ENCODE assay signal across 13 cellular contexts in genomic region chr12:115370650-115371049, GRCh38.
DNase-seq lines count a peak whose midpoint lies in the region; ATAC-seq and TF ChIP-seq lines count a peak whose summit lies in the region.
"Had no signal": no experiment of that assay in that cellular context is flagged by ENCODE, and none has a peak within 500 bp of the region (broad histone marks: within the 10 kb centered on the region; RNA-seq: fewer than 3 reads in every experiment).

No MANE protein-coding gene starts in this region.

- no peak overlapping the region for H2BK120ac ChIP-seq in mesendoderm (ENCODE audit: low read depth, low read length)

- no peak overlapping the region for H2AK5ac ChIP-seq in mesendoderm (ENCODE audit: low read length)

- H3K79me2 ChIP-seq in mesendoderm (ENCODE audit: control insufficient read depth, insufficient read depth, low read length) = no peaks in the 10 kb centered on the region
- no peaks in the 10 kb centered on the region for H3K79me2 ChIP-seq in smooth muscle cell (ENCODE audit: low read depth)

- TF ChIP-seq EP300 in esophagus muscularis mucosa (IDR thresholded peaks at IDR 0.05) = no peak

- H3K23ac ChIP-seq in mesendoderm (ENCODE audit: low read length) = no peak overlapping the region

- no peak overlapping the region for H3K4ac ChIP-seq in mesendoderm (ENCODE audit: low read depth, low read length)

- peaks cover 24% of the 10 kb centered on the region for H3F3A ChIP-seq in smooth muscle cell (ENCODE audit: low read depth)

- no peaks in the 10 kb centered on the region for H3K79me1 ChIP-seq in mesendoderm (ENCODE audit: low read length)

- no peak overlapping the region for H4K5ac ChIP-seq in mesendoderm (ENCODE audit: low read length)

- no peak for ATAC-seq in left lobe of liver
- ATAC-seq in GM21381 (IDR thresholded peaks at IDR 0.05; ENCODE audit: unreplicated experiment) = no peak

- H3K4me2 ChIP-seq in mesendoderm (ENCODE audit: low read length) = no peak overlapping the region
- H3K4me2 ChIP-seq in smooth muscle cell = peak overlapping the region; percentile 50
- H3K4me2 ChIP-seq: BLaER1 treated with 17β-estradiol and CSF1 and Interleukin-3, amounts not matched to agents 10 nM and 100 nM had no signal

- H2BK5ac ChIP-seq in mesendoderm (ENCODE audit: low read length) = no peak overlapping the region

- no peaks in the 10 kb centered on the region for H4K20me1 ChIP-seq in smooth muscle cell (ENCODE audit: low read depth)
- H4K20me1 ChIP-seq: BLaER1 treated with 17β-estradiol and CSF1 and Interleukin-3, amounts not matched to agents 10 nM and 100 nM had no signal

- H2AFZ ChIP-seq in smooth muscle cell (ENCODE audit: low read depth) = no peak overlapping the region

- H3K27ac ChIP-seq in esophagus muscularis mucosa (replicated peaks in 1 of 4) = no peak overlapping the region
- no peak overlapping the region for H3K27ac ChIP-seq in mesendoderm (ENCODE audit: low read depth, low read length)
- H3K27ac ChIP-seq in smooth muscle cell (ENCODE audit: low read depth) = peak overlapping the region; percentile 67
- H3K27ac ChIP-seq: BLaER1 treated with 17β-estradiol and CSF1 and Interleukin-3, amounts not matched to agents 10 nM and 100 nM had no signal

- no peak overlapping the region for H3K18ac ChIP-seq in mesendoderm (ENCODE audit: low read length)

- H3K36me3 ChIP-seq in esophagus muscularis mucosa (no peaks in the 10 kb centered on the region), mesendoderm (ENCODE audit: control insufficient read depth, insufficient read depth, low read length) (no peaks in the 10 kb centered on the region), smooth muscle cell (ENCODE audit: low read depth) (no peaks in the 10 kb centered on the region)
- H3K36me3 ChIP-seq: BLaER1 treated with 17β-estradiol and CSF1 and Interleukin-3, amounts not matched to agents 10 nM and 100 nM had no signal

- H3K4me3 ChIP-seq in esophagus muscularis mucosa (no peak overlapping the region), mesendoderm (ENCODE audit: low read length) (no peak overlapping the region), smooth muscle cell (no peak overlapping the region)
- H3K4me3 ChIP-seq: BLaER1 treated with 17β-estradiol and CSF1 and Interleukin-3, amounts not matched to agents 10 nM and 100 nM had no signal

- H3K27me3 ChIP-seq in esophagus muscularis mucosa (no peaks in the 10 kb centered on the region), mesendoderm (ENCODE audit: insufficient read depth, low read length, poor library complexity) (no peaks in the 10 kb centered on the region), smooth muscle cell (ENCODE audit: low read depth) (no peaks in the 10 kb centered on the region)
- H3K27me3 ChIP-seq: BLaER1 treated with 17β-estradiol and CSF1 and Interleukin-3, amounts not matched to agents 10 nM and 100 nM had no signal

- intact Hi-C loops in esophagus muscularis mucosa (cut with DNase I) = no loop called here

- WGBS in esophagus muscularis mucosa = 70% methylated on average over 6 of the region's 6 CpGs
- no CpG with 5 or more reads among the region's 6 CpGs for WGBS in mesendoderm (ENCODE audit: extremely low coverage, insufficient coverage, low lambda C conversion rate)
- WGBS in smooth muscle cell (ENCODE audit: low lambda C conversion rate) = 4% methylated on average over 6 of the region's 6 CpGs

- H3K4me1 ChIP-seq in esophagus muscularis mucosa = no peaks in the 10 kb centered on the region
- peaks cover 7% of the 10 kb centered on the region for H3K4me1 ChIP-seq in mesendoderm (ENCODE audit: control insufficient read depth, low read depth, low read length)
- H3K4me1 ChIP-seq in smooth muscle cell (ENCODE audit: low read depth) = peaks cover 5% of the 10 kb centered on the region

- no peak for TF ChIP-seq POLR2A in esophagus muscularis mucosa (IDR thresholded peaks at IDR 0.05; ENCODE audit: low read depth)

- H4K8ac ChIP-seq in mesendoderm (ENCODE audit: low read depth, low read length) = no peak overlapping the region

- H3K9me3 ChIP-seq in esophagus muscularis mucosa (no peaks in the 10 kb centered on the region), smooth muscle cell (replicated peaks; ENCODE audit: low read depth) (no peaks in the 10 kb centered on the region)

- H3K9ac ChIP-seq in mesendoderm (ENCODE audit: low read length) (no peak overlapping the region), smooth muscle cell (ENCODE audit: low read depth) (no peak overlapping the region)
- H3K9ac ChIP-seq: BLaER1 treated with 17β-estradiol and CSF1 and Interleukin-3, amounts not matched to agents 10 nM and 100 nM had no signal

- DNase-seq in NCI-H82 treated with DMSO at 0.1 percent for 48 hours (lab: John Stamatoyannopoulos, UW; ENCODE audit: unreplicated experiment) (peak; percentile 94), esophagus muscularis mucosa (ENCODE audit: extremely low spot score) (peak; percentile 47), mesendoderm (peak; percentile 86), smooth muscle cell (lab: John Stamatoyannopoulos, UW; ENCODE audit: unreplicated experiment) (no peak), left lobe of liver (ENCODE audit: low spot score) (no peak), HuH-7.5 (ENCODE audit: low spot score) (no peak)
- DNase-seq: ACHN; CD4-positive, alpha-beta T cell; DMS79; GOT3; H9 had no signal

- TF ChIP-seq CTCF in esophagus muscularis mucosa (IDR thresholded peaks at IDR 0.05) (no peak), smooth muscle cell (IDR thresholded peaks at IDR 0.05; ENCODE audit: borderline replicate concordance, insufficient read depth, poor library complexity, severe bottlenecking) (no peak)

- no peak overlapping the region for H2BK15ac ChIP-seq in mesendoderm (replicated peaks; ENCODE audit: low read depth)

- H3K56ac ChIP-seq in mesendoderm (ENCODE audit: low read length) = no peak overlapping the region

Comparison
In these comparisons a context has a peak if more than half of its experiments do, and no peak if none do; other contexts are left out.
1. DNase-seq: peak in NCI-H82 treated with DMSO at 0.1 percent for 48 hours (single experiment), esophagus muscularis mucosa (single experiment) and mesendoderm (single experiment); none in smooth muscle cell (single experiment), left lobe of liver (single experiment) and HuH-7.5 (single experiment).